8 cellular contexts compared by ENCODE assay signal in the genomic region with DNA sequence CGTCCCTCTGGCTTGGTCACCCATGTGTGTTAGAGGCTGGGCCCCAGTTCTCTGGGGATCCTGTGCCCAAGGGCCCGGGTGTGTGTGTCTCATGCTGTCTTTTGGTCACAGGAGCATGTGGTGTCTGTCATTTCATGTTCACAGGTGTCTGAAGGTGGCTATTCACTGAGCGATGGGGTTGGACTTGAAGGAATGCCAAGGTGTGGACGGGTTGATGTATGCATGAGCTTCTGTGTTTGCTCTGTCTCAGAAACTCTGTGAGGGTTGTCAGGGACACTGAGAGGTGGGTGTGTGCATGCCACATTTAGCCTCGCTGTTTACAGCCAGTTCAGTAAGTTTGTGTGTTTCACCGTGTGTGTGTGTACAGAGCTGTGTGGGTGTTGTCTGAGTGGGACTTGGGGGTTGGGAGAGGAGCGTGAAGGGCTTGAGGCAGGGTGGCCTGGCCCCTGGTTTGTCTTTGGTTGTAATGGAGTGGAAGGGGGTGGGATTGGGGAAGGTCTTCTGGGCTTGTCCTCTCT. TPM values are rescaled to one million over a fixed set of nuclear protein-coding genes. Genes with fewer than 3 reads are reported as not detected.
DNase-seq lines count a peak whose midpoint lies in the region; ATAC-seq, FAIRE-seq and TF ChIP-seq lines count a peak whose summit lies in the region.

No MANE protein-coding gene starts in this region.

- peak overlapping the region; percentile 96 for H3K27ac Mint-ChIP-seq in astrocyte (ENCODE audit: unreplicated experiment)
- H3K27ac Mint-ChIP-seq in stimulated activated naive B cell treated with anti-CD40 and anti-IgM and Interleukin-4, amounts not matched to agents 10 μg/mL and 1 μg/mL and 100 μg/mL, for 72 hours, result peak overlapping the region; percentile 76

- H3K9me3 ChIP-seq in astrocyte (ENCODE audit: insufficient read depth, low read depth, low read length), result no peaks in the 10 kb centered on the region

- peaks cover 63% of the 10 kb centered on the region for H3K4me1 ChIP-seq in astrocyte (ENCODE audit: insufficient read depth, low read length)

- H3K4me1 Mint-ChIP-seq in astrocyte (ENCODE audit: low read depth, unreplicated experiment), result peaks cover 64% of the 10 kb centered on the region
- peaks cover 44 to 66% of the 10 kb centered on the region in 2 donors for H3K4me1 Mint-ChIP-seq in stimulated activated naive B cell treated with anti-CD40 and anti-IgM and Interleukin-4, amounts not matched to agents 10 μg/mL and 1 μg/mL and 100 μg/mL, for 72 hours

- peaks cover 17% of the 10 kb centered on the region for H3K36me3 Mint-ChIP-seq in astrocyte (ENCODE audit: low read depth, unreplicated experiment)
- peaks cover 10 to 13% of the 10 kb centered on the region in 2 donors for H3K36me3 Mint-ChIP-seq in stimulated activated naive B cell treated with anti-CD40 and anti-IgM and Interleukin-4, amounts not matched to agents 10 μg/mL and 1 μg/mL and 100 μg/mL, for 72 hours

- peak overlapping the region; percentile 64 for H3K4me3 ChIP-seq in astrocyte (ENCODE audit: insufficient read depth, low read depth, low read length)

- no peaks in the 10 kb centered on the region for H3K27me3 Mint-ChIP-seq in astrocyte (ENCODE audit: low read depth, unreplicated experiment)
- no peaks in the 10 kb centered on the region for H3K27me3 Mint-ChIP-seq in stimulated activated naive B cell treated with anti-CD40 and anti-IgM and Interleukin-4, amounts not matched to agents 10 μg/mL and 1 μg/mL and 100 μg/mL, for 72 hours

- no peak for ATAC-seq in stimulated activated naive B cell treated with anti-CD40 and anti-IgM and Interleukin-4, amounts not matched to agents 10 μg/mL and 1 μg/mL and 100 μg/mL, for 72 hours (replicated peaks)

- in situ Hi-C loops in Caki2 (cut with HindIII; ENCODE audit: low pct_unique_long_range_greater_than_20kb, low sequenced_read_pairs), result no loop called here

- H3K36me3 ChIP-seq in astrocyte (ENCODE audit: insufficient read depth, low read length), result no peaks in the 10 kb centered on the region

- peak overlapping the region; percentile 56 for H2AFZ ChIP-seq in astrocyte (ENCODE audit: low read depth, low read length)

- H3K9me3 Mint-ChIP-seq in astrocyte (ENCODE audit: unreplicated experiment), result no peaks in the 10 kb centered on the region
- H3K9me3 Mint-ChIP-seq in stimulated activated naive B cell treated with anti-CD40 and anti-IgM and Interleukin-4, amounts not matched to agents 10 μg/mL and 1 μg/mL and 100 μg/mL, for 72 hours, result no peaks in the 10 kb centered on the region

- peak overlapping the region; percentile 94 for H3K4me2 ChIP-seq in astrocyte (ENCODE audit: low read length)

- H3K27me3 ChIP-seq in astrocyte (ENCODE audit: insufficient read depth, low read length), result no peaks in the 10 kb centered on the region

- FAIRE-seq in astrocyte (lab: Jason Lieb, UNC), result no peak

- H3K9ac ChIP-seq in astrocyte (ENCODE audit: low read length), result peak overlapping the region; percentile 80

- DNase-seq in Caki2 (ENCODE audit: low read depth) (peak; percentile 38), LHCN-M2 (ENCODE audit: low read depth) (peak; percentile 19), astrocyte (ENCODE audit: low read depth) (peak; percentile 14), islet precursor cell (peak; percentile 62), cerebellar cortex (ENCODE audit: low spot score) (no peak), SKM-1 treated with dmso at 0.1 percent for 144 hours (lab: John Stamatoyannopoulos, UW; ENCODE audit: unreplicated experiment) (no peak)
- DNase-seq in stimulated activated naive B cell treated with anti-CD40 and anti-IgM and Interleukin-4, amounts not matched to agents 10 μg/mL and 1 μg/mL and 100 μg/mL, for 72 hours, result no peak
- no peak for DNase-seq in stimulated activated naive CD4-positive, alpha-beta T cell treated with Interleukin-2 at 50 U/mL for 16 hours (lab: John Stamatoyannopoulos, UW)

- no peak for TF ChIP-seq CTCF in astrocyte (IDR thresholded peaks at IDR 0.05; ENCODE audit: insufficient read depth, low read depth, low read length)

- peaks cover 53% of the 10 kb centered on the region for H3K79me2 ChIP-seq in astrocyte (ENCODE audit: insufficient read depth, low read length)

- peak overlapping the region; percentile 90 for H3K4me3 Mint-ChIP-seq in astrocyte (ENCODE audit: unreplicated experiment)
- H3K4me3 Mint-ChIP-seq in stimulated activated naive B cell treated with anti-CD40 and anti-IgM and Interleukin-4, amounts not matched to agents 10 μg/mL and 1 μg/mL and 100 μg/mL, for 72 hours, result peak overlapping the region; percentile 52 to 83

- H4K20me1 ChIP-seq in astrocyte (ENCODE audit: insufficient read depth, low read length), result peaks cover 8% of the 10 kb centered on the region

- peak overlapping the region; percentile 65 for H3K27ac ChIP-seq in astrocyte (ENCODE audit: low read depth, low read length)

RNA-seq across cellular contexts. Expression of a gene that starts 1.2 kb away (rescaled TPM):
- total RNA-seq in Caki2 (2014; rRNA removed; shearing (Covaris generic); ENCODE audit: low replicate concordance), result 182 and 197 TPM in 2 replicates
- total RNA-seq in LHCN-M2 (2014; rRNA removed) (43.1 and 47.0 TPM in 2 replicates), astrocyte (144 and 156 TPM in 2 replicates)
- 54.1 TPM for polyA plus RNA-seq in LHCN-M2 (2012)

RNA-seq across cellular contexts. Expression of a gene that starts 22.5 kb away (rescaled TPM):
- total RNA-seq in Caki2 (2014; rRNA removed; shearing (Covaris generic); ENCODE audit: low replicate concordance), result 49.7 and 58.5 TPM in 2 replicates
- 9.0 and 16.2 TPM in 2 replicates for total RNA-seq in LHCN-M2 (2014; rRNA removed)
- 18.7 TPM for polyA plus RNA-seq in LHCN-M2 (2012)
- 34.3 and 41.3 TPM in 2 replicates for total RNA-seq in astrocyte

RNA-seq across cellular contexts. Expression of a gene that starts 28.5 kb away (rescaled TPM):
- 29.5 and 43.7 TPM in 2 replicates for total RNA-seq in Caki2 (2014; rRNA removed; shearing (Covaris generic); ENCODE audit: low replicate concordance)
- total RNA-seq in LHCN-M2 (2014; rRNA removed), result 21.9 and 26.5 TPM in 2 replicates
- polyA plus RNA-seq in LHCN-M2 (2012), result 17.5 TPM
- 19.8 and 21.6 TPM in 2 replicates for total RNA-seq in astrocyte

RNA-seq across cellular contexts. Expression of a gene that starts 46.4 kb away (rescaled TPM):
- not detected in 2 replicates for total RNA-seq in Caki2 (2014; rRNA removed; shearing (Covaris generic); ENCODE audit: low replicate concordance)
- not detected in 2 replicates for total RNA-seq in LHCN-M2 (2014; rRNA removed)
- not detected for polyA plus RNA-seq in LHCN-M2 (2012)
- total RNA-seq in astrocyte, result not detected in 2 replicates

RNA-seq across cellular contexts. Expression of a gene that starts 55.2 kb away (rescaled TPM):
- 0.24 TPM in 1 of 2 replicates, not detected in the other for total RNA-seq in Caki2 (2014; rRNA removed; shearing (Covaris generic); ENCODE audit: low replicate concordance)
- total RNA-seq in LHCN-M2 (2014; rRNA removed) (not detected in 2 replicates), astrocyte (not detected in 2 replicates)
- 0.04 TPM for polyA plus RNA-seq in LHCN-M2 (2012)

Comparison
In these comparisons a context has a peak if more than half of its experiments do, and no peak if none do; other contexts are left out.
1. DNase-seq: peak in Caki2 (single experiment), LHCN-M2 (single experiment), astrocyte (single experiment) and islet precursor cell (single experiment); none in stimulated activated naive B cell treated with anti-CD40 and anti-IgM and Interleukin-4, amounts not matched to agents 10 μg/mL and 1 μg/mL and 100 μg/mL, for 72 hours (single experiment), cerebellar cortex (single experiment), stimulated activated naive CD4-positive, alpha-beta T cell treated with Interleukin-2 at 50 U/mL for 16 hours (single experiment) and SKM-1 treated with dmso at 0.1 percent for 144 hours (single experiment).